In genomic region chr2:29495536-29495935, GRCh38 we compare ENCODE assay signal across 2 cellular contexts.
TF ChIP-seq lines count a peak whose summit lies in the region.

No MANE protein-coding gene starts in this region.

TF ChIP-seq in IMR-90, 13 proteins besides CTCF, POLR2A, EP300 and RAD21 (continued from another document):
- TF ChIP-seq, protein P1, sequence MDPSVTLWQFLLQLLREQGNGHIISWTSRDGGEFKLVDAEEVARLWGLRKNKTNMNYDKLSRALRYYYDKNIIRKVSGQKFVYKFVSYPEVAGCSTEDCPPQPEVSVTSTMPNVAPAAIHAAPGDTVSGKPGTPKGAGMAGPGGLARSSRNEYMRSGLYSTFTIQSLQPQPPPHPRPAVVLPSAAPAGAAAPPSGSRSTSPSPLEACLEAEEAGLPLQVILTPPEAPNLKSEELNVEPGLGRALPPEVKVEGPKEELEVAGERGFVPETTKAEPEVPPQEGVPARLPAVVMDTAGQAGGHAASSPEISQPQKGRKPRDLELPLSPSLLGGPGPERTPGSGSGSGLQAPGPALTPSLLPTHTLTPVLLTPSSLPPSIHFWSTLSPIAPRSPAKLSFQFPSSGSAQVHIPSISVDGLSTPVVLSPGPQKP (IDR thresholded peaks at IDR 0.05; ENCODE audit: borderline replicate concordance, low read depth, low read length): no peak
- TF ChIP-seq MXI1 (IDR thresholded peaks at IDR 0.05; ENCODE audit: borderline replicate concordance, low read depth, low read length): no peak

TF ChIP-seq in SK-N-SH treated with all-trans-retinoic acid at 6 μM for 48 hours, 23 proteins besides CTCF, POLR2A, EP300 and RAD21 (continued from another document):
- TF ChIP-seq TSHZ2 (CRISPR knock-in tag; IDR thresholded peaks at IDR 0.05) (no peak), SNAI2 (CRISPR knock-in tag; IDR thresholded peaks at IDR 0.05) (no peak), ZC3H10 (CRISPR knock-in tag; IDR thresholded peaks at IDR 0.05) (no peak), POU6F1 (CRISPR knock-in tag; IDR thresholded peaks at IDR 0.05; ENCODE audit: borderline replicate concordance, low read depth) (no peak), ARNTL (CRISPR knock-in tag; IDR thresholded peaks at IDR 0.05; ENCODE audit: borderline replicate concordance, low read depth) (no peak), ZNF565 (CRISPR knock-in tag; conservative IDR thresholded peaks at IDR 0.05; ENCODE audit: low read depth) (no peak), CSDC2 (CRISPR knock-in tag; IDR thresholded peaks at IDR 0.05) (no peak), ISL1 (CRISPR knock-in tag; IDR thresholded peaks at IDR 0.05) (no peak), ZNF70 (CRISPR knock-in tag; IDR thresholded peaks at IDR 0.05) (no peak), BACH2 (CRISPR knock-in tag; IDR thresholded peaks at IDR 0.05; ENCODE audit: borderline replicate concordance) (no peak), ZFP30 (CRISPR knock-in tag; IDR thresholded peaks at IDR 0.05) (no peak), TCF4 (CRISPR knock-in tag; IDR thresholded peaks at IDR 0.05; ENCODE audit: borderline replicate concordance) (no peak)
- TF ChIP-seq, protein P2, sequence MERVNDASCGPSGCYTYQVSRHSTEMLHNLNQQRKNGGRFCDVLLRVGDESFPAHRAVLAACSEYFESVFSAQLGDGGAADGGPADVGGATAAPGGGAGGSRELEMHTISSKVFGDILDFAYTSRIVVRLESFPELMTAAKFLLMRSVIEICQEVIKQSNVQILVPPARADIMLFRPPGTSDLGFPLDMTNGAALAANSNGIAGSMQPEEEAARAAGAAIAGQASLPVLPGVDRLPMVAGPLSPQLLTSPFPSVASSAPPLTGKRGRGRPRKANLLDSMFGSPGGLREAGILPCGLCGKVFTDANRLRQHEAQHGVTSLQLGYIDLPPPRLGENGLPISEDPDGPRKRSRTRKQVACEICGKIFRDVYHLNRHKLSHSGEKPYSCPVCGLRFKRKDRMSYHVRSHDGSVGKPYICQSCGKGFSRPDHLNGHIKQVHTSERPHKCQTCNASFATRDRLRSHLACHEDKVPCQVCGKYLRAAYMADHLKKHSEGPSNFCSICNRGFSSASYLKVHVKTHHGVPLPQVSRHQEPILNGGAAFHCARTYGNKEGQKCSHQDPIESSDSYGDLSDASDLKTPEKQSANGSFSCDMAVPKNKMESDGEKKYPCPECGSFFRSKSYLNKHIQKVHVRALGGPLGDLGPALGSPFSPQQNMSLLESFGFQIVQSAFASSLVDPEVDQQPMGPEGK (CRISPR knock-in tag; IDR thresholded peaks at IDR 0.05; ENCODE audit: borderline replicate concordance): no peak
